In genomic region chr15:88782465-88782864, GRCh38 we compare ENCODE assay signal across 31 cellular contexts. TPM values are rescaled to one million over a fixed set of nuclear protein-coding genes. Genes with fewer than 3 reads are reported as not detected.
"Had no signal": no experiment of that assay in that cellular context is flagged by ENCODE, and none has a peak within 500 bp of the region (broad histone marks: within the 10 kb centered on the region; RNA-seq: fewer than 3 reads in every experiment).

No MANE protein-coding gene starts in this region.

- ATAC-seq: activated CD4-positive, CD25-positive, alpha-beta regulatory T cell treated with anti-CD3 and anti-CD28 coated beads, Interleukin-2, amount 50 U/mL, for 24 hours; activated CD8-positive, alpha-beta T cell treated with anti-CD3 and anti-CD28 coated beads for 36 hours; activated T-cell treated with anti-CD3 and anti-CD28 coated beads, Interleukin-2, amount 50 U/mL, for 4 hours; activated T-helper 17 cell treated with anti-CD3 and anti-CD28 coated beads, Interleukin-2, amount 50 U/mL, for 72 hours; gastroesophageal sphincter; T-helper 17 cell had no signal

- H3K9me3 ChIP-seq: esophagus squamous epithelium, gastroesophageal sphincter had no signal

- DNase-seq: activated B cell treated with CpG ODN at 0.5 μM for 24 hours; activated CD4-positive, alpha-beta T cell treated with anti-CD3 and anti-CD28 coated beads for 48 hours; activated CD4-positive, alpha-beta T cell treated with anti-CD3 and anti-CD28 coated beads, Interleukin-2, amount 50 U/mL, for 1 hour; activated CD4-positive, alpha-beta T cell treated with anti-CD3 and anti-CD28 coated beads, Interleukin-2, amount 50 U/mL, for 48 hours; activated CD8-positive, alpha-beta T cell treated with anti-CD3 and anti-CD28 coated beads for 36 hours; activated effector memory CD4-positive, alpha-beta T cell treated with Interleukin-2 at 50 U/mL for 16 hours; activated gamma-delta T cell treated with Interleukin-2 at 50 U/mL for 16 hours; activated naive CD4-positive, alpha-beta T cell treated with anti-CD3 and anti-CD28 coated beads, Interleukin-2, amount 50 U/mL, for 16 hours; activated naive CD4-positive, alpha-beta T cell treated with Interleukin-2 at 50 U/mL for 16 hours; activated T-cell treated with anti-CD3 and anti-CD28 coated beads, Interleukin-2, amount 50 U/mL, for 4 hours; amniotic stem cell; anterior cingulate cortex; brain microvascular endothelial cell; caudate nucleus; effector CD8-positive, alpha-beta T cell; esophagus squamous epithelium; foreskin melanocyte; T-helper 1 cell; T-helper 17 cell; T1000; WERI-Rb-1 had no signal

- H3K27me3 ChIP-seq: brain microvascular endothelial cell, gastroesophageal sphincter had no signal

- H3K4me1 ChIP-seq: esophagus squamous epithelium, gastroesophageal sphincter had no signal

- H3K4me3 ChIP-seq: esophagus squamous epithelium, gastroesophageal sphincter had no signal

- H3K36me3 ChIP-seq: brain microvascular endothelial cell, esophagus squamous epithelium, gastroesophageal sphincter, WERI-Rb-1 had no signal

- H3K27ac ChIP-seq: brain microvascular endothelial cell, epithelial cell of prostate, esophagus squamous epithelium, gastroesophageal sphincter, WERI-Rb-1 had no signal

- FAIRE-seq: astrocyte, colon, endometrium, endothelial cell of umbilical vein had no signal

RNA-seq across cellular contexts. Expression of gene ACAN, which starts 20.8 kb away (rescaled TPM):
- total RNA-seq: activated B cell treated with CpG ODN at 0.5 μM for 24 hours; activated CD8-positive, alpha-beta T cell treated with anti-CD3 and anti-CD28 coated beads for 36 hours; activated T-cell treated with anti-CD3 and anti-CD28 coated beads, Interleukin-2, amount 50 U/mL, for 4 hours; activated T-helper 17 cell treated with anti-CD3 and anti-CD28 coated beads, Interleukin-2, amount 50 U/mL, for 72 hours; dermis microvascular lymphatic vessel endothelial cell; endothelial cell of umbilical vein; fibroblast of villous mesenchyme; T-helper 17 cell had no signal
- polyA plus RNA-seq: endothelial cell of umbilical vein had no signal
